36 cellular contexts compared by ENCODE assay signal in the genomic region with DNA sequence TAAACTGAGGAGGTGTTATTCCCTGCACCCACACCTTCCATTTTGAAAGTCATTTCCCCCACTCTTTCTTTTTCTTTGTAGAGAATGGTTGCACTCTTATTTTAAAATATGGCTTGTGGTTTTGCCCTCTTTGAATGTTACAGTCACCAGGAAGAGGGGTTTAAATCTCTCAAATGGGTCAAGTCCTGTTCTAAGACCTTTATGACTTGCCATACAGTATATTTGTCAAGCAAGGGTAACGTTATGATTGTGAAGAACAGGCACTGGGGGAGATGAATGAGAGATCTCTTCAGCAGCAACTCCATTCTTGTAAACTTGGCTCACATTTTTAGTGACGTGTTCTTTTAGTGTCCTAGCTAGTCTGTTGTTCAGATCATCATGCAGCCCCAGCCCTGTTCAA.
"Had no signal": no experiment of that assay in that cellular context is flagged by ENCODE, and none has a peak within 500 bp of the region (broad histone marks: within the 10 kb centered on the region; RNA-seq: fewer than 3 reads in every experiment).

No MANE protein-coding gene starts in this region.

- ATAC-seq: activated naive CD8-positive, alpha-beta T cell treated with anti-CD3 and anti-CD28 coated beads, Interleukin-2, amount 50 U/mL, for 24 hours; body of pancreas had no signal

- H3K36me3 ChIP-seq: adrenal gland, brain microvascular endothelial cell, breast epithelium, cardiac muscle cell had no signal

- DNase-seq: activated effector memory CD4-positive, alpha-beta T cell treated with anti-CD3 and anti-CD28 coated beads, Interleukin-2, amount 50 U/mL, for 16 hours; activated effector memory CD4-positive, alpha-beta T cell treated with Interleukin-2 at 50 U/mL for 16 hours; activated gamma-delta T cell; activated gamma-delta T cell treated with Interleukin-2 at 50 U/mL for 16 hours; activated naive CD4-positive, alpha-beta T cell; activated naive CD4-positive, alpha-beta T cell treated with anti-CD3 and anti-CD28 coated beads for 36 hours; activated naive CD4-positive, alpha-beta T cell treated with anti-CD3 and anti-CD28 coated beads, Interleukin-2, amount 10 ng/mL, durations not matched to agents 7 days and 5 days; activated naive CD4-positive, alpha-beta T cell treated with anti-CD3 and anti-CD28 coated beads, Interleukin-2, amount 50 U/mL, for 16 hours; activated naive CD4-positive, alpha-beta T cell treated with Interleukin-2 at 50 U/mL for 16 hours; activated naive CD8-positive, alpha-beta T cell treated with anti-CD3 and anti-CD28 coated beads for 36 hours; activated naive CD8-positive, alpha-beta T cell treated with anti-CD3 and anti-CD28 coated beads, Interleukin-2, amount 10 ng/mL, durations not matched to agents 7 days and 5 days; activated naive CD8-positive, alpha-beta T cell treated with anti-CD3 and anti-CD28 coated beads, Interleukin-2, amount 50 U/mL, for 24 hours; activated T-cell treated with anti-CD3 and anti-CD28 coated beads for 4 hours; activated T-cell treated with anti-CD3 and anti-CD28 coated beads, Interleukin-2, amount 50 U/mL, for 1 hour; activated T-cell treated with anti-CD3 and anti-CD28 coated beads, Interleukin-2, amount 50 U/mL, for 24 hours; activated T-cell treated with anti-CD3 and anti-CD28 coated beads, Interleukin-2, amount 50 U/mL, for 48 hours; adrenal gland; amniotic stem cell; amygdala; anterior cingulate cortex; aorta; body of pancreas; brain microvascular endothelial cell; caudate nucleus; central memory CD4-positive, alpha-beta T cell; cerebellar nuclear complex had no signal

- H3K4me3 ChIP-seq: adrenal gland, ascending aorta, body of pancreas, breast epithelium, cardiac muscle cell had no signal

- H3K36me3 Mint-ChIP-seq: activated naive CD4-positive, alpha-beta T cell treated with anti-CD3 and anti-CD28 coated beads, Interleukin-2, amount 10 ng/mL, durations not matched to agents 7 days and 5 days; activated naive CD4-positive, alpha-beta T cell treated with anti-CD3 and anti-CD28 coated beads, Interleukin-2, amount 50 U/mL, for 24 hours; activated naive CD4-positive, alpha-beta T cell treated with anti-CD3 and anti-CD28 coated beads, Interleukin-2, amount 50 U/mL, for 72 hours; activated naive CD8-positive, alpha-beta T cell; activated naive CD8-positive, alpha-beta T cell treated with anti-CD3 and anti-CD28 coated beads for 36 hours; activated naive CD8-positive, alpha-beta T cell treated with anti-CD3 and anti-CD28 coated beads, Interleukin-2, amount 10 ng/mL, durations not matched to agents 7 days and 5 days; brain had no signal

- H3K4me1 ChIP-seq: adrenal gland, body of pancreas, breast epithelium had no signal

- H3K27ac Mint-ChIP-seq: activated naive CD4-positive, alpha-beta T cell treated with anti-CD3 and anti-CD28 coated beads for 36 hours; activated naive CD4-positive, alpha-beta T cell treated with anti-CD3 and anti-CD28 coated beads, Interleukin-2, amount 10 ng/mL, durations not matched to agents 7 days and 5 days; activated naive CD4-positive, alpha-beta T cell treated with anti-CD3 and anti-CD28 coated beads, Interleukin-2, amount 50 U/mL, for 24 hours; activated naive CD4-positive, alpha-beta T cell treated with anti-CD3 and anti-CD28 coated beads, Interleukin-2, amount 50 U/mL, for 72 hours; activated naive CD8-positive, alpha-beta T cell; activated naive CD8-positive, alpha-beta T cell treated with anti-CD3 and anti-CD28 coated beads for 36 hours; activated naive CD8-positive, alpha-beta T cell treated with anti-CD3 and anti-CD28 coated beads, Interleukin-2, amount 10 ng/mL, durations not matched to agents 7 days and 5 days; activated naive CD8-positive, alpha-beta T cell treated with anti-CD3 and anti-CD28 coated beads, Interleukin-2, amount 50 U/mL, for 24 hours; activated T-cell treated with anti-CD3 and anti-CD28 coated beads, Interleukin-2, amount 50 U/mL, for 24 hours; activated T-helper 1 cell treated with anti-CD3 and anti-CD28 coated beads, Interleukin-12 subunit alpha, Interleukin-12 subunit beta, Interleukin-2, Interleukin-4 antibody, amounts not matched to agents 30 ng/mL and 10 ng/mL and 1 ng/mL, durations not matched to agents 14 hours and 24 hours and 36 hours; activated T-helper 2 cell treated with anti-CD3 and anti-CD28 coated beads, Interferon-gamma antibody, Interleukin-2, Interleukin-4, amounts not matched to agents 10 μg/mL and 5 μg/mL and 100 μg/mL, durations not matched to agents 14 hours and 24 hours and 36 hours had no signal

- H3K9me3 Mint-ChIP-seq: activated naive CD4-positive, alpha-beta T cell treated with anti-CD3 and anti-CD28 coated beads for 36 hours; activated naive CD4-positive, alpha-beta T cell treated with anti-CD3 and anti-CD28 coated beads, Interleukin-2, amount 10 ng/mL, durations not matched to agents 7 days and 5 days; activated naive CD4-positive, alpha-beta T cell treated with anti-CD3 and anti-CD28 coated beads, Interleukin-2, amount 50 U/mL, for 24 hours; activated naive CD4-positive, alpha-beta T cell treated with anti-CD3 and anti-CD28 coated beads, Interleukin-2, amount 50 U/mL, for 72 hours; activated naive CD8-positive, alpha-beta T cell treated with anti-CD3 and anti-CD28 coated beads for 36 hours; activated naive CD8-positive, alpha-beta T cell treated with anti-CD3 and anti-CD28 coated beads, Interleukin-2, amount 10 ng/mL, durations not matched to agents 7 days and 5 days; activated naive CD8-positive, alpha-beta T cell treated with anti-CD3 and anti-CD28 coated beads, Interleukin-2, amount 50 U/mL, for 24 hours; activated T-cell treated with anti-CD3 and anti-CD28 coated beads, Interleukin-2, amount 50 U/mL, for 24 hours; activated T-helper 1 cell treated with anti-CD3 and anti-CD28 coated beads, Interleukin-12 subunit alpha, Interleukin-12 subunit beta, Interleukin-2, Interleukin-4 antibody, amounts not matched to agents 30 ng/mL and 10 ng/mL and 1 ng/mL, durations not matched to agents 14 hours and 24 hours and 36 hours; activated T-helper 2 cell treated with anti-CD3 and anti-CD28 coated beads, Interferon-gamma antibody, Interleukin-2, Interleukin-4, amounts not matched to agents 10 μg/mL and 5 μg/mL and 100 μg/mL, durations not matched to agents 14 hours and 24 hours and 36 hours; central memory CD8-positive, alpha-beta T cell had no signal

- H3K4me1 Mint-ChIP-seq: activated naive CD4-positive, alpha-beta T cell treated with anti-CD3 and anti-CD28 coated beads, Interleukin-2, amount 10 ng/mL, durations not matched to agents 7 days and 5 days; activated naive CD4-positive, alpha-beta T cell treated with anti-CD3 and anti-CD28 coated beads, Interleukin-2, amount 50 U/mL, for 24 hours; activated naive CD8-positive, alpha-beta T cell treated with anti-CD3 and anti-CD28 coated beads, Interleukin-2, amount 10 ng/mL, durations not matched to agents 7 days and 5 days; activated naive CD8-positive, alpha-beta T cell treated with anti-CD3 and anti-CD28 coated beads, Interleukin-2, amount 50 U/mL, for 24 hours; central memory CD8-positive, alpha-beta T cell had no signal

- H3K9me3 ChIP-seq: adrenal gland, ascending aorta, body of pancreas, breast epithelium had no signal

- H3K4me3 Mint-ChIP-seq: activated naive CD4-positive, alpha-beta T cell treated with anti-CD3 and anti-CD28 coated beads for 36 hours; activated naive CD4-positive, alpha-beta T cell treated with anti-CD3 and anti-CD28 coated beads, Interleukin-2, amount 10 ng/mL, durations not matched to agents 7 days and 5 days; activated naive CD4-positive, alpha-beta T cell treated with anti-CD3 and anti-CD28 coated beads, Interleukin-2, amount 50 U/mL, for 24 hours; activated naive CD8-positive, alpha-beta T cell; activated naive CD8-positive, alpha-beta T cell treated with anti-CD3 and anti-CD28 coated beads for 36 hours; activated naive CD8-positive, alpha-beta T cell treated with anti-CD3 and anti-CD28 coated beads, Interleukin-2, amount 10 ng/mL, durations not matched to agents 7 days and 5 days; activated naive CD8-positive, alpha-beta T cell treated with anti-CD3 and anti-CD28 coated beads, Interleukin-2, amount 50 U/mL, for 24 hours; activated T-cell treated with anti-CD3 and anti-CD28 coated beads, Interleukin-2, amount 50 U/mL, for 24 hours; activated T-helper 1 cell treated with anti-CD3 and anti-CD28 coated beads, Interleukin-12 subunit alpha, Interleukin-12 subunit beta, Interleukin-2, Interleukin-4 antibody, amounts not matched to agents 30 ng/mL and 10 ng/mL and 1 ng/mL, durations not matched to agents 14 hours and 24 hours and 36 hours; central memory CD8-positive, alpha-beta T cell had no signal

- H3K27me3 Mint-ChIP-seq: activated naive CD4-positive, alpha-beta T cell treated with anti-CD3 and anti-CD28 coated beads, Interleukin-2, amount 10 ng/mL, durations not matched to agents 7 days and 5 days; activated naive CD4-positive, alpha-beta T cell treated with anti-CD3 and anti-CD28 coated beads, Interleukin-2, amount 50 U/mL, for 24 hours; activated naive CD8-positive, alpha-beta T cell; activated naive CD8-positive, alpha-beta T cell treated with anti-CD3 and anti-CD28 coated beads, Interleukin-2, amount 50 U/mL, for 24 hours; activated T-cell treated with anti-CD3 and anti-CD28 coated beads, Interleukin-2, amount 50 U/mL, for 24 hours had no signal

- H3K27me3 ChIP-seq: adrenal gland, ascending aorta, body of pancreas, brain microvascular endothelial cell, breast epithelium, cardiac muscle cell had no signal
